Comparison of ENCODE assay signal across 36 cellular contexts in the genomic region with DNA sequence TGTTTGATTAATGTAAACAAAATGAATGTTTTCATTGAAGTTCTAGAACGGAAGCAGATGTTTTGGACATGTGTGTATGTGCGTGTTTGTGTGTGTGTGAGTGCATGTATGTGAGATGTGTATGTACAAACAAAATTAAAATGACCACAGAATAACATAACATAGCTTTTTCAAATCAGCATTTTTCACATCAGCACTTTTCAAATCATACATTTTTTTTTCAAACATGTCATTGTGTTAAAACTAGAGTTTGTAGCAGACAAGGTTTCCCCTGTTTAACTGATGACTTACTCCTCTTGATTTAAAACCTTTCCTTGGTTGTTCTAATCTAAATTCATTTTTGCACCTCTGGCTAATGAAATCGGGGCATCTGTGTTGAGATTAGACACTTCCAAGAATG. TPM values are rescaled to one million over a fixed set of nuclear protein-coding genes. Genes with fewer than 3 reads are reported as not detected.
DNase-seq lines count a peak whose midpoint lies in the region; ATAC-seq, FAIRE-seq and TF ChIP-seq lines count a peak whose summit lies in the region.
"Had no signal": no experiment of that assay in that cellular context is flagged by ENCODE, and none has a peak within 500 bp of the region (broad histone marks: within the 10 kb centered on the region; RNA-seq: fewer than 3 reads in every experiment).

No MANE protein-coding gene starts in this region.

- H3K9me1 ChIP-seq in IMR-90 (ENCODE audit: insufficient read depth, low read length) (no peaks in the 10 kb centered on the region), K562 (ENCODE audit: control insufficient read depth, insufficient read depth, low read length) (no peaks in the 10 kb centered on the region)

- H3K4ac ChIP-seq in IMR-90 (ENCODE audit: low read depth, low read length), result no peak overlapping the region

- no peak overlapping the region for H2BK15ac ChIP-seq in IMR-90 (ENCODE audit: low read depth, low read length)

- H2AFZ ChIP-seq in IMR-90 (replicated peaks; ENCODE audit: low read length, poor library complexity), result no peak overlapping the region
- H2AFZ ChIP-seq in K562 (ENCODE audit: low read depth, low read length), result no peak overlapping the region

- no peaks in the 10 kb centered on the region for H3K36me3 Mint-ChIP-seq in Calu3 (ENCODE audit: insufficient read depth, unreplicated experiment)
- no peaks in the 10 kb centered on the region for H3K36me3 Mint-ChIP-seq in stimulated activated effector memory CD8-positive, alpha-beta T cell treated with anti-CD3 and anti-CD28 coated beads, Interleukin-12 subunit alpha, Interleukin-12 subunit beta, amount 100 ng/mL, for 72 hours
- H3K36me3 Mint-ChIP-seq: CD4-positive, alpha-beta memory T cell; CD4-positive, CD25-positive, alpha-beta regulatory T cell; CD8-positive, alpha-beta T cell had no signal

- no peak overlapping the region for H2BK20ac ChIP-seq in IMR-90 (ENCODE audit: low read depth, low read length)

- H3K27ac Mint-ChIP-seq in Calu3 (ENCODE audit: unreplicated experiment), result no peak overlapping the region
- no peak overlapping the region for H3K27ac Mint-ChIP-seq in stimulated activated effector memory CD8-positive, alpha-beta T cell treated with anti-CD3 and anti-CD28 coated beads, Interleukin-12 subunit alpha, Interleukin-12 subunit beta, amount 100 ng/mL, for 72 hours
- H3K27ac Mint-ChIP-seq: B cell; CD14-positive monocyte; CD4-positive, alpha-beta memory T cell; CD4-positive, alpha-beta T cell; CD4-positive, CD25-positive, alpha-beta regulatory T cell; CD8-positive, alpha-beta memory T cell; CD8-positive, alpha-beta T cell had no signal

- H2AK5ac ChIP-seq in IMR-90 (ENCODE audit: low read depth, low read length), result no peak overlapping the region

- intact Hi-C loops in IMR-90 (cut with micrococcal nuclease) (no loop called here), K562 (cut with micrococcal nuclease) (no loop called here), Calu3 (cut with micrococcal nuclease; ENCODE audit: unreplicated experiment) (no loop called here)

- BruUV-seq in IMR-90 (replicated peaks; lab: Mats Ljungman, UMichigan) (no TSS peak), K562 (replicated peaks; lab: Mats Ljungman, UMichigan) (no TSS peak), Calu3 (replicated peaks; lab: Mats Ljungman, UMichigan) (no TSS peak)

- no peaks in the 10 kb centered on the region for H3K4me1 Mint-ChIP-seq in Calu3 (ENCODE audit: low read depth, unreplicated experiment)
- no peaks in the 10 kb centered on the region for H3K4me1 Mint-ChIP-seq in stimulated activated effector memory CD8-positive, alpha-beta T cell treated with anti-CD3 and anti-CD28 coated beads, Interleukin-12 subunit alpha, Interleukin-12 subunit beta, amount 100 ng/mL, for 72 hours
- H3K4me1 Mint-ChIP-seq: B cell; CD14-positive monocyte; CD4-positive, alpha-beta memory T cell; CD4-positive, CD25-positive, alpha-beta regulatory T cell; CD8-positive, alpha-beta memory T cell had no signal

- TF ChIP-seq RAD21 in IMR-90 (IDR thresholded peaks at IDR 0.05; ENCODE audit: low read length), result no peak
- TF ChIP-seq RAD21 in K562 (CRISPR knock-in tag; conservative IDR thresholded peaks at IDR 0.05 in 1 of 2, IDR thresholded peaks at IDR 0.05 in 1 of 2), result no peak

- ATAC-seq in IMR-90 (ENCODE audit: low read depth) (no peak), K562 (no peak)
- no peak for ATAC-seq in stimulated activated effector memory CD8-positive, alpha-beta T cell treated with anti-CD3 and anti-CD28 coated beads, Interleukin-12 subunit alpha, Interleukin-12 subunit beta, amount 100 ng/mL, for 72 hours
- ATAC-seq: A549; CD8-positive, alpha-beta T cell had no signal

- TF ChIP-seq CTCF in IMR-90 (conservative IDR thresholded peaks at IDR 0.05; ENCODE audit: low read depth, low read length) (no peak), K562 (IDR thresholded peaks at IDR 0.05 in 2 of 3, conservative IDR thresholded peaks at IDR 0.05 in 1 of 3; ENCODE audit: insufficient read depth in 2 of 3, low read depth in 1 of 3, low read length in 3 of 3) (no peak), suprapubic skin (IDR thresholded peaks at IDR 0.05) (no peak), Calu3 (IDR thresholded peaks at IDR 0.05; ENCODE audit: unreplicated experiment) (no peak)

- H3K9ac ChIP-seq in IMR-90 (ENCODE audit: low read depth, low read length) (no peak overlapping the region), K562 (ENCODE audit: insufficient read depth in 1 of 2, low read depth in 2 of 2, low read length in 2 of 2) (no peak overlapping the region)
- H3K9ac ChIP-seq: BLaER1; BLaER1 treated with 17β-estradiol and CSF1 and Interleukin-3, amounts not matched to agents 10 nM and 100 nM had no signal

- no peak overlapping the region for H2BK120ac ChIP-seq in IMR-90 (ENCODE audit: low read depth, low read length)

- no peak for TF ChIP-seq EP300 in K562 (IDR thresholded peaks at IDR 0.05; ENCODE audit: low read length)
- TF ChIP-seq EP300 in suprapubic skin (IDR thresholded peaks at IDR 0.05), result no peak

- H3K4me3 Mint-ChIP-seq in Calu3 (ENCODE audit: low read depth, unreplicated experiment), result no peak overlapping the region
- H3K4me3 Mint-ChIP-seq in stimulated activated effector memory CD8-positive, alpha-beta T cell treated with anti-CD3 and anti-CD28 coated beads, Interleukin-12 subunit alpha, Interleukin-12 subunit beta, amount 100 ng/mL, for 72 hours, result no peak overlapping the region
- H3K4me3 Mint-ChIP-seq: B cell; CD14-positive monocyte; CD4-positive, alpha-beta T cell; CD4-positive, CD25-positive, alpha-beta regulatory T cell; CD8-positive, alpha-beta memory T cell; CD8-positive, alpha-beta T cell had no signal

- H3K27me3 ChIP-seq in IMR-90 (ENCODE audit: control insufficient read depth, insufficient read depth, low read length) (no peaks in the 10 kb centered on the region), K562 (ENCODE audit: control insufficient read depth in 2 of 2, insufficient read depth in 2 of 2, low read length in 2 of 2) (no peaks in the 10 kb centered on the region), suprapubic skin (no peaks in the 10 kb centered on the region)
- H3K27me3 ChIP-seq: BE2C; BLaER1; BLaER1 treated with 17β-estradiol and CSF1 and Interleukin-3, amounts not matched to agents 10 nM and 100 nM had no signal

- H3K4me3 ChIP-seq in IMR-90 (ENCODE audit: insufficient read depth, low read depth, low read length) (no peak overlapping the region), K562 (no peak overlapping the region), suprapubic skin (no peak overlapping the region)
- H3K4me3 ChIP-seq: A549; BLaER1; BLaER1 treated with 17β-estradiol and CSF1 and Interleukin-3, amounts not matched to agents 10 nM and 100 nM had no signal

- H3K27me3 Mint-ChIP-seq in Calu3 (ENCODE audit: unreplicated experiment), result no peaks in the 10 kb centered on the region

- H4K20me1 ChIP-seq in IMR-90 (ENCODE audit: insufficient read depth, low read length), result no peaks in the 10 kb centered on the region
- no peaks in the 10 kb centered on the region for H4K20me1 ChIP-seq in K562 (replicated peaks; ENCODE audit: control insufficient read depth, insufficient read depth, low read length)
- H4K20me1 ChIP-seq: BLaER1; BLaER1 treated with 17β-estradiol and CSF1 and Interleukin-3, amounts not matched to agents 10 nM and 100 nM had no signal

- POLR2A ChIA-PET in IMR-90 (lab: Charles Lee; ENCODE audit: unreplicated experiment) (interaction anchor here (0.6 kb wide), 1 partner anchor 115 kb away, joined by 3 read pairs; no protein-coding TSS in a partner anchor), K562 (lab: Yijun Ruan, JAX) (no interaction called here)

- CTCF ChIA-PET in IMR-90 (lab: Yijun Ruan, JAX), result interaction anchor here (1.2 kb wide), 1 partner anchor 36 kb away, joined by 4 read pairs; the partner anchor contains the start of gene ZNHIT6
- CTCF ChIA-PET in K562 (lab: Yijun Ruan, JAX; ENCODE audit: low intra/inter-chr PET ratio), result no interaction called here
- CTCF ChIA-PET in Calu3 (lab: Charles Lee), result no interaction called here

- H3K9me3 ChIP-seq in IMR-90 (ENCODE audit: control insufficient read depth, insufficient read depth, low read length) (no peaks in the 10 kb centered on the region), K562 (replicated peaks; ENCODE audit: control insufficient read depth, insufficient read depth, low read depth, low read length) (0 out of 2 replicates have a peak, but pooled peaks cover 3% of the 10 kb centered on the region), suprapubic skin (no peaks in the 10 kb centered on the region)
- H3K9me3 ChIP-seq: A549; BE2C; BLaER1; BLaER1 treated with 17β-estradiol and CSF1 and Interleukin-3, amounts not matched to agents 10 nM and 100 nM; Caco-2 had no signal

- no CpG with 5 or more reads among the region's 3 CpGs for WGBS in IMR-90 (ENCODE audit: extremely low coverage in 2 of 2, insufficient read length in 1 of 2), 2 experiments
- WGBS in K562 (ENCODE audit: insufficient coverage, low coverage, missing lambda C conversion rate), result 0% methylated on average over 3 of the region's 3 CpGs
- WGBS in suprapubic skin, result 86% methylated on average over 3 of the region's 3 CpGs

- FAIRE-seq in GM12892 (lab: Jason Lieb, UNC), result peak; percentile 48
- FAIRE-seq in GM19239 (lab: Jason Lieb, UNC), result peak; percentile 55
- FAIRE-seq in K562 (lab: Jason Lieb, UNC), result no peak
- FAIRE-seq: A204.1, A549, D721Med had no signal

- no peak overlapping the region for H3K18ac ChIP-seq in IMR-90 (ENCODE audit: low read depth, low read length)

- H4K8ac ChIP-seq in IMR-90 (ENCODE audit: low read depth in 2 of 2, low read length in 2 of 2), result no peak overlapping the region

- TF ChIP-seq POLR2A in GM12892 (IDR thresholded peaks at IDR 0.05; ENCODE audit: low read depth, low read length) (no peak), IMR-90 (IDR thresholded peaks at IDR 0.05; ENCODE audit: low read depth, low read length) (no peak), K562 (conservative IDR thresholded peaks at IDR 0.05) (no peak), suprapubic skin (IDR thresholded peaks at IDR 0.05) (no peak)

- H3K4me2 ChIP-seq in IMR-90 (ENCODE audit: low read depth, low read length) (no peak overlapping the region), K562 (ENCODE audit: insufficient read depth, low read length) (no peak overlapping the region)
- H3K4me2 ChIP-seq: A549; BLaER1; BLaER1 treated with 17β-estradiol and CSF1 and Interleukin-3, amounts not matched to agents 10 nM and 100 nM had no signal

- H2BK5ac ChIP-seq in IMR-90 (ENCODE audit: low read depth, low read length, poor library complexity, severe bottlenecking), result no peak overlapping the region

- no peak overlapping the region for H3K14ac ChIP-seq in IMR-90 (replicated peaks; ENCODE audit: low read depth, low read length)

- H2AK9ac ChIP-seq in IMR-90 (replicated peaks; ENCODE audit: low read depth, low read length, poor library complexity), result no peak overlapping the region

- no peak overlapping the region for H4K5ac ChIP-seq in IMR-90 (ENCODE audit: low read depth, low read length)

- no peaks in the 10 kb centered on the region for H3K79me2 ChIP-seq in K562 (ENCODE audit: control insufficient read depth, insufficient read depth, low read length)

- no peak overlapping the region for H3K23ac ChIP-seq in IMR-90 (ENCODE audit: low read depth, low read length)

- H3K27ac ChIP-seq in IMR-90 (ENCODE audit: insufficient read depth, low read length) (no peak overlapping the region), K562 (ENCODE audit: extremely low read depth, low read depth, low read length) (no peak overlapping the region), suprapubic skin (no peak overlapping the region)
- H3K27ac ChIP-seq: 22Rv1; A549; BLaER1; BLaER1 treated with 17β-estradiol and CSF1 and Interleukin-3, amounts not matched to agents 10 nM and 100 nM; C4-2B had no signal

- no peaks in the 10 kb centered on the region for H3K79me1 ChIP-seq in IMR-90 (ENCODE audit: low read depth in 1 of 2, low read length in 2 of 2)

- no peaks in the 10 kb centered on the region for H3K36me3 ChIP-seq in IMR-90 (ENCODE audit: control insufficient read depth, insufficient read depth, low read length)
- no peaks in the 10 kb centered on the region for H3K36me3 ChIP-seq in K562 (ENCODE audit: control insufficient read depth, insufficient read depth, low read length)
- H3K36me3 ChIP-seq in suprapubic skin, result no peaks in the 10 kb centered on the region
- H3K36me3 ChIP-seq: BE2C; BLaER1; BLaER1 treated with 17β-estradiol and CSF1 and Interleukin-3, amounts not matched to agents 10 nM and 100 nM had no signal

- DNase-seq in GM12892 (ENCODE audit: insufficient read length) (no peak), GM19239 (ENCODE audit: insufficient read length, low spot score) (no peak), IMR-90 (no peak), K562 (ENCODE audit: extremely low read depth in 1 of 4, low spot score in 3 of 4) (no peak), suprapubic skin (ENCODE audit: low spot score in 2 of 2) (no peak), NCI-H2196 (lab: John Stamatoyannopoulos, UW; ENCODE audit: unreplicated experiment) (no peak), Calu3 (no peak)
- DNase-seq in stimulated activated effector memory CD8-positive, alpha-beta T cell treated with anti-CD3 and anti-CD28 coated beads, Interleukin-12 subunit alpha, Interleukin-12 subunit beta, amount 100 ng/mL, for 72 hours (ENCODE audit: low spot score in 2 of 2), result no peak
- DNase-seq: 8988T; ACHN; AML-193; BE2C; C1 segment of cervical spinal cord; Caco-2; CD4-positive, alpha-beta memory T cell; CD4-positive, alpha-beta T cell; CD4-positive, CD25-positive, alpha-beta regulatory T cell; CD8-positive, alpha-beta memory T cell; CD8-positive, alpha-beta T cell; COR-L47; DMS 273 treated with DMSO at 0.1 percent for 48 hours; DMS153; DMS53; DMS79; DMS79 treated with DMSO at 0.1 percent for 48 hours; DND-41; EL had no signal

- in situ Hi-C loops in IMR-90 (cut with MboI; ENCODE audit: low sequenced_read_pairs) (no loop called here), K562 (cut with MboI) (no loop called here)

- no peak overlapping the region for H3K56ac ChIP-seq in IMR-90 (ENCODE audit: extremely low read depth, insufficient read depth, low read length)

- dilution Hi-C loops in IMR-90 (cut with HindIII; ENCODE audit: low sequenced_read_pairs, unreplicated experiment), result no loop called here

- no peaks in the 10 kb centered on the region for H3K9me3 Mint-ChIP-seq in Calu3 (ENCODE audit: low read depth, unreplicated experiment)
- no peaks in the 10 kb centered on the region for H3K9me3 Mint-ChIP-seq in stimulated activated effector memory CD8-positive, alpha-beta T cell treated with anti-CD3 and anti-CD28 coated beads, Interleukin-12 subunit alpha, Interleukin-12 subunit beta, amount 100 ng/mL, for 72 hours
- H3K9me3 Mint-ChIP-seq: CD8-positive, alpha-beta T cell had no signal

- H3K4me1 ChIP-seq in IMR-90 (ENCODE audit: control insufficient read depth, insufficient read depth, low read length) (no peaks in the 10 kb centered on the region), K562 (replicated peaks in 1 of 2; ENCODE audit: control insufficient read depth in 2 of 2, insufficient read depth in 2 of 2, low read length in 2 of 2) (no peaks in the 10 kb centered on the region), suprapubic skin (no peaks in the 10 kb centered on the region)
- H3K4me1 ChIP-seq: A549; BE2C; BLaER1; BLaER1 treated with 17β-estradiol and CSF1 and Interleukin-3, amounts not matched to agents 10 nM and 100 nM; Caco-2 had no signal

- H4K91ac ChIP-seq in IMR-90 (ENCODE audit: insufficient read depth, low read depth, low read length), result no peak overlapping the region

RNA-seq across cellular contexts. Expression of gene ZNHIT6, which starts 35.6 kb away (rescaled TPM):
- 15.9 TPM for polyA plus RNA-seq in GM12892 (2012; ENCODE audit: missing spikeins)
- total RNA-seq in IMR-90 (2012; rRNA removed) (9.0 and 17.2 TPM in 2 replicates), K562 (2014; rRNA removed) (16.2 and 18.4 TPM in 2 replicates), K562 (2014; rRNA removed; fragmentation: Illumina TruSeq; extraction: Trizol) (28.6 and 31.0 TPM in 2 replicates), K562 (2015; rRNA removed; fragmentation: Illumina TruSeq; extraction: Trizol) (26.5 and 30.6 TPM in 2 replicates), K562 (2021) (18.4 and 21.1 TPM in 2 replicates), suprapubic skin (10 to 100 TPM; 11.0 to 13.8 (median 12.5) TPM), Calu3 (2022) (41.2 and 43.5 TPM in 2 replicates)
- polyA plus RNA-seq in IMR-90 (2012; rRNA removed) (11.9 and 13.7 TPM in 2 replicates), K562 (2011; rRNA removed) (12.2 and 17.4 TPM in 2 replicates), K562 (2014; fragmentation: Illumina TruSeq; extraction: Trizol) (32.0 and 37.6 TPM in 2 replicates), K562 (2014; fragmentation: Nextera tagmentation; extraction: Ambion mirVana) (10 to 100 TPM; 15.4 to 21.7 TPM), K562 (2014; rRNA removed) (27.8 and 29.7 TPM in 2 replicates)
- 2.3 and 2.8 TPM in 2 replicates for polyA plus RNA-seq in IMR-90 (2012; cell fraction: cytosol; rRNA removed)
- 1.5 and 11.2 TPM in 2 replicates for polyA plus RNA-seq in IMR-90 (2012; cell fraction: nucleus; rRNA removed; ENCODE audit: low replicate concordance)
- 4.5 and 21.9 TPM in 2 replicates for total RNA-seq in K562 (2011; cell fraction: chromatin; rRNA removed; ENCODE audit: low replicate concordance)
- total RNA-seq in K562 (2011; cell fraction: nucleolus; rRNA removed), result 2.3 and 4.6 TPM in 2 replicates
- 10.4 and 21.5 TPM in 2 replicates for total RNA-seq in K562 (2011; cell fraction: nucleoplasm; rRNA removed)
- 5.0 and 9.3 TPM in 2 replicates for polyA plus RNA-seq in K562 (2011; cell fraction: cytosol; rRNA removed)
- 7.6 and 9.5 TPM in 2 replicates for polyA plus RNA-seq in K562 (2011; cell fraction: nucleus; rRNA removed)
- 16.1 and 29.0 TPM in 2 replicates for polyA plus RNA-seq in K562 (2012)
- 17.5 and 18.9 TPM in 2 replicates for polyA minus RNA-seq in K562 (2011; rRNA and poly(A)+ RNA removed)
- polyA minus RNA-seq in K562 (2011; cell fraction: cytosol; rRNA and poly(A)+ RNA removed), result 5.1 and 6.6 TPM in 2 replicates
- polyA minus RNA-seq in K562 (2011; cell fraction: nucleus; rRNA and poly(A)+ RNA removed), result 6.7 and 9.3 TPM in 2 replicates
